Comparison of ENCODE assay signal across 23 cellular contexts in genomic region chr20:63343460-63344150, GRCh38. TPM values are rescaled to one million over a fixed set of nuclear protein-coding genes. Genes with fewer than 3 reads are reported as not detected.
"Had no signal": no experiment of that assay in that cellular context is flagged by ENCODE, and none has a peak within 500 bp of the region (broad histone marks: within the 10 kb centered on the region; RNA-seq: fewer than 3 reads in every experiment).

No MANE protein-coding gene starts in this region.

- H3K4me1 ChIP-seq: body of pancreas, left lung, pancreas had no signal

- H3K9me3 ChIP-seq: body of pancreas, pancreas, testis, vagina had no signal

- H3K27ac Mint-ChIP-seq: activated naive CD4-positive, alpha-beta T cell treated with anti-CD3 and anti-CD28 coated beads, Interleukin-2, amount 50 U/mL, for 24 hours; dendritic cell treated with granulocyte-macrophage colony-stimulating factor and Interleukin-4, amounts not matched to agents 40 ng/mL and 50 ng/mL, for 4 days; mesothelial cell of epicardium; naive thymus-derived CD8-positive, alpha-beta T cell; stimulated activated naive B cell treated with anti-CD40 and anti-IgM and Interleukin-4, amounts not matched to agents 10 μg/mL and 1 μg/mL and 100 μg/mL, for 72 hours; WTC11 had no signal

- H3K4me3 ChIP-seq: body of pancreas, heart right ventricle, left lung, pancreas, testis, vagina had no signal

- H3K4me1 Mint-ChIP-seq: activated naive CD4-positive, alpha-beta T cell treated with anti-CD3 and anti-CD28 coated beads, Interleukin-2, amount 50 U/mL, for 24 hours; stimulated activated naive B cell treated with anti-CD40 and anti-IgM and Interleukin-4, amounts not matched to agents 10 μg/mL and 1 μg/mL and 100 μg/mL, for 72 hours; WTC11 had no signal

- H3K9me3 Mint-ChIP-seq: mesothelial cell of epicardium; stimulated activated naive B cell treated with anti-CD40 and anti-IgM and Interleukin-4, amounts not matched to agents 10 μg/mL and 1 μg/mL and 100 μg/mL, for 72 hours had no signal

- ATAC-seq: left lung; naive thymus-derived CD8-positive, alpha-beta T cell; stimulated activated naive B cell treated with anti-CD40 and anti-IgM and Interleukin-4, amounts not matched to agents 10 μg/mL and 1 μg/mL and 100 μg/mL, for 72 hours; WTC11 had no signal

- DNase-seq: activated gamma-delta T cell treated with Interleukin-2 at 50 U/mL for 16 hours; activated T-cell treated with anti-CD3 and anti-CD28 coated beads, Interleukin-2, amount 50 U/mL, for 1 hour; effector CD4-positive, alpha-beta T cell; mammary epithelial cell; naive thymus-derived CD8-positive, alpha-beta T cell; small intestine; stimulated activated CD4-positive, alpha-beta T cell treated with anti-CD3 and anti-CD28 coated beads, Interleukin-2, amount 100 ng/mL, for 48 hours; stimulated activated CD8-positive, alpha-beta memory T cell treated with anti-CD3 and anti-CD28 coated beads, Interleukin-4, amount 100 ng/mL, for 48 hours; stimulated activated naive B cell treated with anti-CD40 and anti-IgM and Interleukin-4, amounts not matched to agents 10 μg/mL and 1 μg/mL and 100 μg/mL, for 72 hours; testis; trophoblast cell had no signal

- H3K27ac ChIP-seq: body of pancreas, heart right ventricle, left lung, pancreas, testis, vagina had no signal

- H3K4me3 Mint-ChIP-seq: activated naive CD4-positive, alpha-beta T cell treated with anti-CD3 and anti-CD28 coated beads, Interleukin-2, amount 50 U/mL, for 24 hours; dendritic cell treated with granulocyte-macrophage colony-stimulating factor and Interleukin-4, amounts not matched to agents 40 ng/mL and 50 ng/mL, for 4 days; mesothelial cell of epicardium; naive thymus-derived CD8-positive, alpha-beta T cell; stimulated activated naive B cell treated with anti-CD40 and anti-IgM and Interleukin-4, amounts not matched to agents 10 μg/mL and 1 μg/mL and 100 μg/mL, for 72 hours; WTC11 had no signal

- H3K27me3 ChIP-seq: body of pancreas, testis, vagina had no signal

- H3K36me3 ChIP-seq: heart right ventricle, left lung, pancreas, vagina had no signal

- H3K36me3 Mint-ChIP-seq: activated naive CD4-positive, alpha-beta T cell treated with anti-CD3 and anti-CD28 coated beads, Interleukin-2, amount 50 U/mL, for 24 hours; mesothelial cell of epicardium; naive thymus-derived CD8-positive, alpha-beta T cell; stimulated activated naive B cell treated with anti-CD40 and anti-IgM and Interleukin-4, amounts not matched to agents 10 μg/mL and 1 μg/mL and 100 μg/mL, for 72 hours; WTC11 had no signal

RNA-seq across cellular contexts. Expression of gene CHRNA4, which starts 17.5 kb away (rescaled TPM):
- total RNA-seq: body of pancreas; epithelial cell of proximal tubule; fibroblast of villous mesenchyme; left lung; mammary epithelial cell; naive thymus-derived CD8-positive, alpha-beta T cell had no signal
- polyA plus RNA-seq: keratinocyte; mammary epithelial cell; naive thymus-derived CD8-positive, alpha-beta T cell had no signal

RNA-seq across cellular contexts. Expression of gene COL20A1, which starts 50.6 kb away (rescaled TPM):
- total RNA-seq: body of pancreas, epithelial cell of proximal tubule, left lung, mammary epithelial cell, pancreas, vagina had no signal
- polyA plus RNA-seq: heart right ventricle; keratinocyte; mammary epithelial cell; naive thymus-derived CD8-positive, alpha-beta T cell had no signal
